In genomic region chr1:248825136-248825535, GRCh38 we compare ENCODE assay signal across 8 cellular contexts. TPM values are rescaled to one million over a fixed set of nuclear protein-coding genes. Genes with fewer than 3 reads are reported as not detected.
DNase-seq lines count a peak whose midpoint lies in the region; ATAC-seq, FAIRE-seq and TF ChIP-seq lines count a peak whose summit lies in the region.

No MANE protein-coding gene starts in this region.

- H3K9me3 Mint-ChIP-seq in CD8-positive, alpha-beta T cell = no peaks in the 10 kb centered on the region

- no peak for FAIRE-seq in endothelial cell of umbilical vein (lab: Jason Lieb, UNC)

- TF ChIP-seq POLR2A in Peyer's patch (IDR thresholded peaks at IDR 0.05) (no peak), endothelial cell of umbilical vein (IDR thresholded peaks at IDR 0.05; ENCODE audit: low read depth, low read length) (no peak)

- no peaks in the 10 kb centered on the region for H3K9me3 ChIP-seq in CD8-positive, alpha-beta T cell (ENCODE audit: low read length)
- H3K9me3 ChIP-seq in Peyer's patch (no peaks in the 10 kb centered on the region), endothelial cell of umbilical vein (replicated peaks; ENCODE audit: control insufficient read depth, insufficient read depth, low read length) (no peaks in the 10 kb centered on the region), neutrophil (no peaks in the 10 kb centered on the region)

- CTCF ChIA-PET in CD8-positive, alpha-beta T cell (lab: Charles Lee) = no interaction called here
- CTCF ChIA-PET in endothelial cell of umbilical vein (lab: Charles Lee) = interaction anchor here (2.0 kb wide), 1 partner anchor 34 kb away, joined by 10 read pairs; the partner anchor contains the start of gene ZNF692

- BruUV-seq in endothelial cell of umbilical vein (replicated peaks; lab: Mats Ljungman, UMichigan) = TSS peak; percentile 53

- no peak for ATAC-seq in CD8-positive, alpha-beta T cell
- ATAC-seq in GM18873 (IDR thresholded peaks at IDR 0.05; ENCODE audit: low FRiP score, unreplicated experiment) = no peak

- H3K4me1 Mint-ChIP-seq in CD8-positive, alpha-beta T cell (ENCODE audit: low read depth) = peaks cover 67% of the 10 kb centered on the region

- DNase-seq in CD8-positive, alpha-beta T cell = no peak
- DNase-seq in Peyer's patch = peak in 1 of 3 donors; percentile 47
- no peak for DNase-seq in endothelial cell of umbilical vein (ENCODE audit: low read depth, low spot score)
- DNase-seq in activated gamma-delta T cell (lab: John Stamatoyannopoulos, UW) = no peak
- DNase-seq in NCI-H345 (lab: John Stamatoyannopoulos, UW) = no peak
- no peak for DNase-seq in NCI-H146 (lab: John Stamatoyannopoulos, UW)

- intact Hi-C loops in CD8-positive, alpha-beta T cell (cut with DNase I, micrococcal nuclease) = loop anchor here in 1 of 2 experiments (5.0 kb wide), 1 partner anchor 1723 kb away; the partner anchor contains the start of gene ZNF669
- intact Hi-C loops in endothelial cell of umbilical vein (cut with micrococcal nuclease) = no loop called here

- peaks cover 51% of the 10 kb centered on the region for H3K36me3 Mint-ChIP-seq in CD8-positive, alpha-beta T cell

- peak overlapping the region; percentile 97 for H3K27ac Mint-ChIP-seq in CD8-positive, alpha-beta T cell

- H2AFZ ChIP-seq in endothelial cell of umbilical vein (ENCODE audit: low read depth, low read length) = peak overlapping the region; percentile 63

- H3K9ac ChIP-seq in endothelial cell of umbilical vein (replicated peaks; ENCODE audit: extremely low read depth, insufficient read depth, low read length) = peak overlapping the region; percentile 88

- H3K27me3 ChIP-seq in CD8-positive, alpha-beta T cell (ENCODE audit: insufficient read depth, low read length) = no peaks in the 10 kb centered on the region
- H3K27me3 ChIP-seq in Peyer's patch (no peaks in the 10 kb centered on the region), endothelial cell of umbilical vein (ENCODE audit: control insufficient read depth in 2 of 2, insufficient read depth in 2 of 2, low read length in 2 of 2) (no peaks in the 10 kb centered on the region), neutrophil (no peaks in the 10 kb centered on the region)

- peak overlapping the region; percentile 18 for H3K4me2 ChIP-seq in endothelial cell of umbilical vein (ENCODE audit: insufficient read depth, low read length)

- H4K20me1 ChIP-seq in endothelial cell of umbilical vein (replicated peaks; ENCODE audit: control insufficient read depth, extremely low read depth, insufficient read depth, low read length) = no peaks in the 10 kb centered on the region

- no peak for TF ChIP-seq CTCF in CD8-positive, alpha-beta T cell (IDR thresholded peaks at IDR 0.05)
- TF ChIP-seq CTCF in Peyer's patch (IDR thresholded peaks at IDR 0.05) (no peak), endothelial cell of umbilical vein (IDR thresholded peaks at IDR 0.05; ENCODE audit: extremely low read depth in 1 of 2, insufficient read depth in 1 of 2, low read depth in 1 of 2, low read length in 2 of 2) (no peak), neutrophil (IDR thresholded peaks at IDR 0.05) (no peak)

- H3K36me3 ChIP-seq in CD8-positive, alpha-beta T cell (ENCODE audit: insufficient read depth, low read length) = no peaks in the 10 kb centered on the region
- H3K36me3 ChIP-seq in Peyer's patch (peaks cover 0 to 22% (median 0%) of the 10 kb centered on the region in 3 donors), endothelial cell of umbilical vein (ENCODE audit: control insufficient read depth in 2 of 2, extremely low read depth in 1 of 2, insufficient read depth in 2 of 2, low read length in 2 of 2) (peaks cover 4 to 11% of the 10 kb centered on the region in 2 experiments), neutrophil (peaks cover 23% of the 10 kb centered on the region)

- peaks cover 49% of the 10 kb centered on the region for H3K79me2 ChIP-seq in endothelial cell of umbilical vein (ENCODE audit: control insufficient read depth, insufficient read depth, low read length)

- H3K27me3 Mint-ChIP-seq in CD8-positive, alpha-beta T cell (ENCODE audit: low read depth) = no peaks in the 10 kb centered on the region

- peaks cover 48% of the 10 kb centered on the region for H3K4me1 ChIP-seq in CD8-positive, alpha-beta T cell (ENCODE audit: insufficient read depth, low read length)
- H3K4me1 ChIP-seq in Peyer's patch = peaks cover 8 to 55% (median 24%) of the 10 kb centered on the region in 4 donors
- peaks cover 47% of the 10 kb centered on the region for H3K4me1 ChIP-seq in endothelial cell of umbilical vein (ENCODE audit: control insufficient read depth, extremely low read depth, insufficient read depth, low read length)
- peaks cover 70 to 78% of the 10 kb centered on the region in 2 experiments for H3K4me1 ChIP-seq in neutrophil (ENCODE audit: control insufficient read depth in 1 of 2, insufficient read depth in 1 of 2, low read depth in 1 of 2, low read length in 1 of 2)

- dilution Hi-C loops in endothelial cell of umbilical vein (cut with MboI; ENCODE audit: extremely low pct_ligation_motif_present, low sequenced_read_pairs) = no loop called here

- no peaks in the 10 kb centered on the region for H3K9me1 ChIP-seq in endothelial cell of umbilical vein (replicated peaks; ENCODE audit: control insufficient read depth, extremely low read depth, insufficient read depth, low read length)

- H3K4me3 ChIP-seq in CD8-positive, alpha-beta T cell (ENCODE audit: low read depth, low read length) = peak overlapping the region; percentile 88
- H3K4me3 ChIP-seq in Peyer's patch = peak overlapping the region; percentile 51 to 91 (median 74)
- peak overlapping the region; percentile 51 to 78 (median 73) for H3K4me3 ChIP-seq in endothelial cell of umbilical vein (replicated peaks in 1 of 3; ENCODE audit: insufficient read depth in 1 of 3, low read depth in 1 of 3, low read length in 3 of 3)
- H3K4me3 ChIP-seq in neutrophil (ENCODE audit: low read depth in 1 of 2, low read length in 1 of 2) = peak overlapping the region; percentile 94 to 100

- peak overlapping the region; percentile 95 for H3K4me3 Mint-ChIP-seq in CD8-positive, alpha-beta T cell

- POLR2A ChIA-PET in CD8-positive, alpha-beta T cell (lab: Charles Lee) = interaction anchor here (0.7 to 4.2 kb wide), 5 partner anchors 9 to 38 kb away, joined by 3 to 62 read pairs (median 10); partner anchors contain the start of genes ZNF672 and ZNF692
- POLR2A ChIA-PET in endothelial cell of umbilical vein (lab: Charles Lee) = interaction anchor here (1.5 kb wide), 1 partner anchor 13 kb away, joined by 7 read pairs; the partner anchor contains the start of gene ZNF672

- H3K27ac ChIP-seq in CD8-positive, alpha-beta T cell (ENCODE audit: low read depth, low read length) = peak overlapping the region; percentile 99
- H3K27ac ChIP-seq in Peyer's patch (peak overlapping the region; percentile 95 to 99 (median 96)), endothelial cell of umbilical vein (ENCODE audit: insufficient read depth, low read depth, low read length) (peak overlapping the region; percentile 89), neutrophil (peak overlapping the region; percentile 99)

TF ChIP-seq in endothelial cell of umbilical vein, 7 proteins besides CTCF, POLR2A, EP300 and RAD21:
- TF ChIP-seq POLR2AphosphoS5 (IDR thresholded peaks at IDR 0.05; ENCODE audit: insufficient read depth, low read depth, low read length) = no peak
- TF ChIP-seq MYC (IDR thresholded peaks at IDR 0.05; ENCODE audit: low read depth, low read length) = no peak
- no peak for TF ChIP-seq GATA2 (IDR thresholded peaks at IDR 0.05; ENCODE audit: insufficient read depth, insufficient read length, low read depth, low read length)
- no peak for TF ChIP-seq FOS (IDR thresholded peaks at IDR 0.05; ENCODE audit: borderline replicate concordance, insufficient read depth, low read length)
TF ChIP-seq in endothelial cell of umbilical vein: peak in this region for 0.

RNA-seq across cellular contexts. Expression of gene SH3BP5L, which starts 0.6 kb away (rescaled TPM):
- 10 to 100 TPM; 19.0 to 20.4 TPM for total RNA-seq in CD8-positive, alpha-beta T cell
- 10 to 100 TPM; 19.0 to 60.6 (median 51.5) TPM for total RNA-seq in Peyer's patch
- total RNA-seq in endothelial cell of umbilical vein = 24.7 and 26.5 TPM in 2 replicates
- polyA plus RNA-seq in endothelial cell of umbilical vein = 22.9 and 24.7 TPM in 2 replicates
- 20.0 and 23.7 TPM in 2 replicates for polyA plus RNA-seq in endothelial cell of umbilical vein (2011; cell fraction: cytosol; rRNA removed)
- 34.8 and 35.9 TPM in 2 replicates for polyA plus RNA-seq in endothelial cell of umbilical vein (2011; cell fraction: nucleus; rRNA removed)
- 12.4 TPM in 2 replicates for polyA plus RNA-seq in endothelial cell of umbilical vein (2012)
- 23.0 and 29.6 TPM in 2 replicates for polyA minus RNA-seq in endothelial cell of umbilical vein
- polyA minus RNA-seq in endothelial cell of umbilical vein (2011; cell fraction: cytosol; rRNA and poly(A)+ RNA removed) = 11.8 TPM
- polyA minus RNA-seq in endothelial cell of umbilical vein (2011; cell fraction: nucleus; rRNA and poly(A)+ RNA removed) = 24.3 and 29.0 TPM in 2 replicates

RNA-seq across cellular contexts. Expression of gene ZNF672, which starts 12.9 kb away (rescaled TPM):
- total RNA-seq in CD8-positive, alpha-beta T cell = 10 to 100 TPM; 33.8 to 33.9 TPM
- total RNA-seq in Peyer's patch = 10 to 100 TPM; 48.4 to 64.4 (median 60.5) TPM
- 20.1 and 21.5 TPM in 2 replicates for total RNA-seq in endothelial cell of umbilical vein
- 29.6 and 30.6 TPM in 2 replicates for polyA plus RNA-seq in endothelial cell of umbilical vein
- 17.8 TPM in 2 replicates for polyA plus RNA-seq in endothelial cell of umbilical vein (2011; cell fraction: cytosol; rRNA removed)
- 18.1 and 18.4 TPM in 2 replicates for polyA plus RNA-seq in endothelial cell of umbilical vein (2011; cell fraction: nucleus; rRNA removed)
- 9.1 and 9.4 TPM in 2 replicates for polyA plus RNA-seq in endothelial cell of umbilical vein (2012)
- polyA minus RNA-seq in endothelial cell of umbilical vein = 23.9 and 28.1 TPM in 2 replicates
- 33.8 TPM for polyA minus RNA-seq in endothelial cell of umbilical vein (2011; cell fraction: cytosol; rRNA and poly(A)+ RNA removed)
- 14.1 and 14.7 TPM in 2 replicates for polyA minus RNA-seq in endothelial cell of umbilical vein (2011; cell fraction: nucleus; rRNA and poly(A)+ RNA removed)

RNA-seq across cellular contexts. Expression of gene ZNF692, which starts 33.7 kb away (rescaled TPM):
- 10 to 100 TPM; 18.7 to 19.2 TPM for total RNA-seq in CD8-positive, alpha-beta T cell
- total RNA-seq in Peyer's patch (100 to 1,000 TPM in 2 of 4 donors, 10 to 100 TPM in 2; 46.2 to 128 (median 104) TPM), endothelial cell of umbilical vein (36.6 and 38.6 TPM in 2 replicates)
- 32.6 and 33.6 TPM in 2 replicates for polyA plus RNA-seq in endothelial cell of umbilical vein
- polyA plus RNA-seq in endothelial cell of umbilical vein (2011; cell fraction: cytosol; rRNA removed) = 16.3 and 22.5 TPM in 2 replicates
- polyA plus RNA-seq in endothelial cell of umbilical vein (2011; cell fraction: nucleus; rRNA removed) = 241 TPM in 2 replicates
- 21.9 and 23.0 TPM in 2 replicates for polyA plus RNA-seq in endothelial cell of umbilical vein (2012)
- polyA minus RNA-seq in endothelial cell of umbilical vein = 13.2 and 18.1 TPM in 2 replicates
- 12.1 TPM for polyA minus RNA-seq in endothelial cell of umbilical vein (2011; cell fraction: cytosol; rRNA and poly(A)+ RNA removed)
- polyA minus RNA-seq in endothelial cell of umbilical vein (2011; cell fraction: nucleus; rRNA and poly(A)+ RNA removed) = 17.5 and 21.1 TPM in 2 replicates
